In the genomic region with DNA sequence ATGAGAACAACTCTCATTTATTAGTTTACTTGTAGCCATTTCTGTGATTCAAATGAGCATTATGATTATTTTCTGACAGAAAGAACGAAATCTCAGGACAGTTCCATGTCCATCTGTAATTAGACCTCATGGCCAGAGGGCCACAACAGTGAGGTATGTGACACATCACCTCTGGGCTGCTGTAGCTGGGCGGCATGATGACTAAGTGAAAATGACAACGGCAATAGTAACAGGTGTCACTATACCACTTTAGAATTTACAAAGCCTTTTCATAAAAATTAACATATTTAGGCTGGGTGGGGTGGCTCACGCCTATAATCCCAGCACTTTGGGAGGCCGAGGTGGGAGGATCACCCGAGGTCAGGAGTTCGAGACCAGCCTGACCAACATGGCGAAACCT, we compare ENCODE assay signal across 19 cellular contexts.
"Had no signal": no experiment of that assay in that cellular context is flagged by ENCODE, and none has a peak within 500 bp of the region (broad histone marks: within the 10 kb centered on the region; RNA-seq: fewer than 3 reads in every experiment).

No MANE protein-coding gene starts in this region.

- H3K27me3 Mint-ChIP-seq: activated CD4-positive, alpha-beta memory T cell treated with anti-CD3 and anti-CD28 coated beads, Interleukin-2, amount 10 ng/mL, durations not matched to agents 7 days and 5 days; activated naive CD4-positive, alpha-beta T cell treated with anti-CD3 and anti-CD28 coated beads, Interleukin-2, amount 50 U/mL, for 24 hours; type B pancreatic cell had no signal

- H3K9me3 Mint-ChIP-seq: activated CD4-positive, alpha-beta memory T cell treated with anti-CD3 and anti-CD28 coated beads, Interleukin-2, amount 10 ng/mL, durations not matched to agents 7 days and 5 days; activated naive CD4-positive, alpha-beta T cell treated with anti-CD3 and anti-CD28 coated beads, Interleukin-2, amount 50 U/mL, for 24 hours; activated T-cell treated with anti-CD3 and anti-CD28 coated beads, Interleukin-2, amount 50 U/mL, for 24 hours; natural killer cell treated with Interleukin-12 subunit alpha and Interleukin-12 subunit beta and Interleukin-15 and Interleukin-18, amount 100 ng/mL, for 72 hours; stimulated activated effector memory CD8-positive, alpha-beta T cell treated with anti-CD3 and anti-CD28 coated beads, Interleukin-12 subunit alpha, Interleukin-12 subunit beta, amount 100 ng/mL, for 72 hours had no signal

- DNase-seq: activated CD4-positive, alpha-beta memory T cell treated with anti-CD3 and anti-CD28 coated beads, Interleukin-2, amount 10 ng/mL, durations not matched to agents 7 days and 5 days; activated effector memory CD4-positive, alpha-beta T cell treated with Interleukin-2 at 50 U/mL for 16 hours; activated T-cell treated with anti-CD3 and anti-CD28 coated beads, Interleukin-2, amount 50 U/mL, for 24 hours; adrenal gland; central memory CD4-positive, alpha-beta T cell; cortex of kidney; effector CD4-positive, alpha-beta T cell; esophagus squamous epithelium; hippocampal formation; left ventricle myocardium inferior; nucleus accumbens; T-helper 17 cell; WERI-Rb-1 had no signal

- H3K27ac ChIP-seq: adrenal gland, left ventricle myocardium inferior, prostate gland, WERI-Rb-1 had no signal

- H3K4me3 ChIP-seq: adrenal gland, esophagus squamous epithelium, left ventricle myocardium inferior, prostate gland had no signal

- H3K27ac Mint-ChIP-seq: activated CD4-positive, alpha-beta memory T cell treated with anti-CD3 and anti-CD28 coated beads, Interleukin-2, amount 10 ng/mL, durations not matched to agents 7 days and 5 days; activated naive CD4-positive, alpha-beta T cell treated with anti-CD3 and anti-CD28 coated beads, Interleukin-2, amount 50 U/mL, for 24 hours; activated T-cell treated with anti-CD3 and anti-CD28 coated beads, Interleukin-2, amount 50 U/mL, for 24 hours; memory B cell; natural killer cell treated with Interleukin-12 subunit alpha and Interleukin-12 subunit beta and Interleukin-15 and Interleukin-18, amount 100 ng/mL, for 72 hours; stimulated activated effector memory CD8-positive, alpha-beta T cell treated with anti-CD3 and anti-CD28 coated beads, Interleukin-12 subunit alpha, Interleukin-12 subunit beta, amount 100 ng/mL, for 72 hours; T-helper 17 cell; type B pancreatic cell had no signal

- H3K27me3 ChIP-seq: adrenal gland, esophagus squamous epithelium had no signal

- H3K4me3 Mint-ChIP-seq: activated CD4-positive, alpha-beta memory T cell treated with anti-CD3 and anti-CD28 coated beads, Interleukin-2, amount 10 ng/mL, durations not matched to agents 7 days and 5 days; activated naive CD4-positive, alpha-beta T cell treated with anti-CD3 and anti-CD28 coated beads, Interleukin-2, amount 50 U/mL, for 24 hours; activated T-cell treated with anti-CD3 and anti-CD28 coated beads, Interleukin-2, amount 50 U/mL, for 24 hours; memory B cell; natural killer cell treated with Interleukin-12 subunit alpha and Interleukin-12 subunit beta and Interleukin-15 and Interleukin-18, amount 100 ng/mL, for 72 hours; stimulated activated effector memory CD8-positive, alpha-beta T cell treated with anti-CD3 and anti-CD28 coated beads, Interleukin-12 subunit alpha, Interleukin-12 subunit beta, amount 100 ng/mL, for 72 hours; T-helper 17 cell; type B pancreatic cell had no signal

- H3K4me1 Mint-ChIP-seq: activated CD4-positive, alpha-beta memory T cell treated with anti-CD3 and anti-CD28 coated beads, Interleukin-2, amount 10 ng/mL, durations not matched to agents 7 days and 5 days; activated naive CD4-positive, alpha-beta T cell treated with anti-CD3 and anti-CD28 coated beads, Interleukin-2, amount 50 U/mL, for 24 hours; memory B cell; stimulated activated effector memory CD8-positive, alpha-beta T cell treated with anti-CD3 and anti-CD28 coated beads, Interleukin-12 subunit alpha, Interleukin-12 subunit beta, amount 100 ng/mL, for 72 hours; T-helper 17 cell had no signal

- H3K36me3 Mint-ChIP-seq: activated naive CD4-positive, alpha-beta T cell treated with anti-CD3 and anti-CD28 coated beads, Interleukin-2, amount 50 U/mL, for 24 hours; memory B cell; natural killer cell treated with Interleukin-12 subunit alpha and Interleukin-12 subunit beta and Interleukin-15 and Interleukin-18, amount 100 ng/mL, for 72 hours; stimulated activated effector memory CD8-positive, alpha-beta T cell treated with anti-CD3 and anti-CD28 coated beads, Interleukin-12 subunit alpha, Interleukin-12 subunit beta, amount 100 ng/mL, for 72 hours had no signal

- H3K4me1 ChIP-seq: adrenal gland, prostate gland had no signal

- ATAC-seq: natural killer cell treated with Interleukin-12 subunit alpha and Interleukin-12 subunit beta and Interleukin-15 and Interleukin-18, amount 100 ng/mL, for 72 hours; stimulated activated effector memory CD8-positive, alpha-beta T cell treated with anti-CD3 and anti-CD28 coated beads, Interleukin-12 subunit alpha, Interleukin-12 subunit beta, amount 100 ng/mL, for 72 hours; T-helper 17 cell had no signal

- H3K36me3 ChIP-seq: adrenal gland, esophagus squamous epithelium, left ventricle myocardium inferior, prostate gland, WERI-Rb-1 had no signal

- H3K9me3 ChIP-seq: adrenal gland, esophagus squamous epithelium, left ventricle myocardium inferior, prostate gland had no signal
